28 cellular contexts compared by ENCODE assay signal in genomic region chr5:8912106-8912505, GRCh38.
A peak's percentile ranks its signal among the peaks of the same experiment; 100 is the strongest.
DNase-seq lines count a peak whose midpoint lies in the region; ATAC-seq and TF ChIP-seq lines count a peak whose summit lies in the region.
"Had no signal": no experiment of that assay in that cellular context is flagged by ENCODE, and none has a peak within 500 bp of the region (broad histone marks: within the 10 kb centered on the region; RNA-seq: fewer than 3 reads in every experiment).

No MANE protein-coding gene starts in this region.

- peaks cover 20% of the 10 kb centered on the region for H3K9me3 Mint-ChIP-seq in activated T-cell treated with anti-CD3 and anti-CD28 coated beads, Interleukin-2, amount 50 U/mL, for 24 hours
- H3K9me3 Mint-ChIP-seq: nephron had no signal

- TF ChIP-seq CTCF in astrocyte of the spinal cord (IDR thresholded peaks at IDR 0.05; ENCODE audit: low read depth, low read length) = no peak

- no peak overlapping the region for H3K4me3 ChIP-seq in astrocyte of the spinal cord (ENCODE audit: low read depth, low read length)
- H3K4me3 ChIP-seq: colonic mucosa, GM12878, lower lobe of right lung, psoas muscle, sigmoid colon, tibial artery had no signal

- peak; percentile 60 for DNase-seq in EL
- DNase-seq in LHCN-M2 (ENCODE audit: low read depth) = peak; percentile 55
- peak; percentile 35 for DNase-seq in astrocyte of the spinal cord (ENCODE audit: low read depth, low spot score)
- DNase-seq in iris pigment epithelial cell (ENCODE audit: low read depth) = peak; percentile 49
- no peak for DNase-seq in activated T-cell treated with anti-CD3 and anti-CD28 coated beads, Interleukin-2, amount 50 U/mL, for 24 hours
- DNase-seq in ureter (ENCODE audit: low spot score) = no peak
- no peak for DNase-seq in NCI-H146 treated with DMSO at 0.1 percent for 48 hours (lab: John Stamatoyannopoulos, UW; ENCODE audit: unreplicated experiment)
- DNase-seq: activated CD4-positive, alpha-beta T cell treated with anti-CD3 and anti-CD28 coated beads for 36 hours; activated CD8-positive, alpha-beta T cell treated with anti-CD3 and anti-CD28 coated beads, Interleukin-2, amount 10 ng/mL, durations not matched to agents 7 days and 5 days; CD4-positive, alpha-beta memory T cell; colonic mucosa; effector CD4-positive, alpha-beta T cell; foreskin melanocyte; H7; lower lobe of right lung; NCI-H1105 treated with DMSO at 0.1 percent for 48 hours; NCI-H2029; NCI-H526; psoas muscle; SHP77 treated with DMSO at 0.1 percent for 48 hours; sigmoid colon; stimulated activated CD4-positive, alpha-beta T cell treated with anti-CD3 and anti-CD28 coated beads, Interleukin-4, amount 100 ng/mL, for 24 hours; tibial artery had no signal

- no peak for ATAC-seq in HG02981 (IDR thresholded peaks at IDR 0.05; ENCODE audit: unreplicated experiment)
- ATAC-seq: activated CD4-positive, alpha-beta T cell treated with anti-CD3 and anti-CD28 coated beads for 36 hours; activated CD8-positive, alpha-beta T cell treated with anti-CD3 and anti-CD28 coated beads, Interleukin-2, amount 10 ng/mL, durations not matched to agents 7 days and 5 days; activated naive CD4-positive, alpha-beta T cell treated with anti-CD3 and anti-CD28 coated beads, Interleukin-2, amount 50 U/mL, for 72 hours; GM12878; lower lobe of right lung; psoas muscle had no signal

- no peaks in the 10 kb centered on the region for H3K4me1 Mint-ChIP-seq in activated T-cell treated with anti-CD3 and anti-CD28 coated beads, Interleukin-2, amount 50 U/mL, for 24 hours (ENCODE audit: low read depth)
- H3K4me1 Mint-ChIP-seq: activated CD4-positive, alpha-beta T cell treated with anti-CD3 and anti-CD28 coated beads for 36 hours; B cell; CD4-positive, alpha-beta memory T cell; nephron had no signal

- in situ Hi-C loops in astrocyte of the spinal cord (cut with HindIII; ENCODE audit: low sequenced_read_pairs) = no loop called here

- no peak overlapping the region for H3K27ac Mint-ChIP-seq in activated T-cell treated with anti-CD3 and anti-CD28 coated beads, Interleukin-2, amount 50 U/mL, for 24 hours
- H3K27ac Mint-ChIP-seq: activated CD4-positive, alpha-beta T cell treated with anti-CD3 and anti-CD28 coated beads for 36 hours; activated CD8-positive, alpha-beta T cell treated with anti-CD3 and anti-CD28 coated beads, Interleukin-2, amount 10 ng/mL, durations not matched to agents 7 days and 5 days; activated naive CD4-positive, alpha-beta T cell treated with anti-CD3 and anti-CD28 coated beads, Interleukin-2, amount 50 U/mL, for 72 hours; B cell; CD4-positive, alpha-beta memory T cell; nephron had no signal

- no peak overlapping the region for H3K4me3 Mint-ChIP-seq in activated T-cell treated with anti-CD3 and anti-CD28 coated beads, Interleukin-2, amount 50 U/mL, for 24 hours
- H3K4me3 Mint-ChIP-seq: activated CD4-positive, alpha-beta T cell treated with anti-CD3 and anti-CD28 coated beads for 36 hours; activated CD8-positive, alpha-beta T cell treated with anti-CD3 and anti-CD28 coated beads, Interleukin-2, amount 10 ng/mL, durations not matched to agents 7 days and 5 days; B cell; CD4-positive, alpha-beta memory T cell; nephron had no signal

- no peaks in the 10 kb centered on the region for H3K27me3 Mint-ChIP-seq in activated T-cell treated with anti-CD3 and anti-CD28 coated beads, Interleukin-2, amount 50 U/mL, for 24 hours
- H3K27me3 Mint-ChIP-seq: activated CD4-positive, alpha-beta T cell treated with anti-CD3 and anti-CD28 coated beads for 36 hours; B cell; CD4-positive, alpha-beta memory T cell had no signal

- H3K36me3 Mint-ChIP-seq in activated T-cell treated with anti-CD3 and anti-CD28 coated beads, Interleukin-2, amount 50 U/mL, for 24 hours (ENCODE audit: low read depth) = no peaks in the 10 kb centered on the region
- H3K36me3 Mint-ChIP-seq: activated naive CD4-positive, alpha-beta T cell treated with anti-CD3 and anti-CD28 coated beads, Interleukin-2, amount 50 U/mL, for 72 hours; CD4-positive, alpha-beta memory T cell had no signal

Comparison
In these comparisons a context has a peak if more than half of its experiments do, and no peak if none do; other contexts are left out.
1. DNase-seq: peak in EL (single experiment), LHCN-M2 (single experiment), astrocyte of the spinal cord (single experiment) and iris pigment epithelial cell (single experiment); none in activated T-cell treated with anti-CD3 and anti-CD28 coated beads, Interleukin-2, amount 50 U/mL, for 24 hours (single experiment), ureter (single experiment) and NCI-H146 treated with DMSO at 0.1 percent for 48 hours (single experiment).